In the genomic region with DNA sequence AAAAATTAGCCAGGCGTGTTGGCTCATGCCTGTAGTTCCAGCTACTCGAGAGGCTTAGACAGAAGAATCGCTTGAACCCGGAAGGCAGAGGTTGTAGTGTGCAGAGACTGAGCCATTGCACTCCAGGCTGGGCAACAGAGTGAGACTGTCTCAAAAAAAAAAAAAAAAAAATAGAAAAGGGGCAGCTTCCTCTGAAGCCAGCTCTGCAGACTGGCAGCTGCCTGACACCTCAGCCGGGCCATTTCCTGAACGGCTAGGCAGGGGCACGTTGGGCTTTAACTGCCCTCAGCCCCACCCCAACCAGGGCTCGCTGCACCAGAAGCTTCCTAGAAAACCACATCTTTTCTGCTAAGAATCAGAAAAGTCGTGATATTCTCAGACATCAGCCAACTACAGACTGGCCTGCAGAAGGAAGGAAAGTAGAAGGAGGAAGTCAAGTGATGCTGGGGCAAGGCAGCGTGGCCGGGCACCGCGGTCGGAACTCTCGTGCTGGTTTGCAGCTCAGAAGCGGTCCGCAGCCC, we compare ENCODE assay signal across 8 cellular contexts.
DNase-seq lines count a peak whose midpoint lies in the region; ATAC-seq and TF ChIP-seq lines count a peak whose summit lies in the region.

No MANE protein-coding gene starts in this region.

- peaks cover 17% of the 10 kb centered on the region for H3K4me1 ChIP-seq in effector memory CD4-positive, alpha-beta T cell (ENCODE audit: control insufficient read depth, insufficient read depth, low read length, poor library complexity, severe bottlenecking)

- no peaks in the 10 kb centered on the region for H3K36me3 ChIP-seq in effector memory CD4-positive, alpha-beta T cell (ENCODE audit: control insufficient read depth, insufficient read depth, low read length)

- DNase-seq in GM12865 (ENCODE audit: low read depth) = peak; percentile 38
- DNase-seq in SIG-M5 treated with dmso at 0.1 percent for 504 hours (lab: John Stamatoyannopoulos, UW; ENCODE audit: unreplicated experiment) = peak; percentile 88
- peak in 2 of 3 donors; percentile 12 to 20 for DNase-seq in effector memory CD4-positive, alpha-beta T cell
- DNase-seq in stimulated activated CD8-positive, alpha-beta memory T cell treated with anti-CD3 and anti-CD28 coated beads, Interleukin-7, amount 100 ng/mL, for 4 hours (ENCODE audit: low read depth in 2 of 2) = peak; percentile 9 to 50
- DNase-seq in COR-L47 (lab: John Stamatoyannopoulos, UW) = no peak
- DNase-seq in NCI-H2081 (lab: John Stamatoyannopoulos, UW) = no peak
- DNase-seq in RKO (ENCODE audit: low spot score) = no peak

- H3K27ac ChIP-seq in effector memory CD4-positive, alpha-beta T cell (ENCODE audit: insufficient read depth, low read length, poor library complexity, severe bottlenecking) = peak overlapping the region; percentile 40

- ATAC-seq in HG02588 (IDR thresholded peaks at IDR 0.05; ENCODE audit: unreplicated experiment) = peak; percentile 56

- peak overlapping the region; percentile 25; the same call in 1 of the 2 replicates for H3K4me3 ChIP-seq in GM12865 (ENCODE audit: low read depth, low read length)
- H3K4me3 ChIP-seq in effector memory CD4-positive, alpha-beta T cell (ENCODE audit: insufficient read depth, low read depth, low read length, poor library complexity, severe bottlenecking) = peak overlapping the region; percentile 42

- H3K9me3 ChIP-seq in effector memory CD4-positive, alpha-beta T cell (ENCODE audit: control insufficient read depth, low read length) = no peaks in the 10 kb centered on the region

- H3K27me3 ChIP-seq in effector memory CD4-positive, alpha-beta T cell (replicated peaks; ENCODE audit: control insufficient read depth, insufficient read depth, low read length, poor library complexity, severe bottlenecking) = no peaks in the 10 kb centered on the region

- no peak for TF ChIP-seq CTCF in GM12865 (IDR thresholded peaks at IDR 0.05; ENCODE audit: insufficient read depth, low read depth, low read length, missing control alignments)

Comparison
In these comparisons a context has a peak if more than half of its experiments do, and no peak if none do; other contexts are left out.
1. DNase-seq: peak in GM12865 (single experiment), SIG-M5 treated with dmso at 0.1 percent for 504 hours (single experiment), effector memory CD4-positive, alpha-beta T cell (2 of 3) and stimulated activated CD8-positive, alpha-beta memory T cell treated with anti-CD3 and anti-CD28 coated beads, Interleukin-7, amount 100 ng/mL, for 4 hours (2 of 2); none in COR-L47 (single experiment), NCI-H2081 (0 of 2) and RKO (single experiment).